In the genomic region with DNA sequence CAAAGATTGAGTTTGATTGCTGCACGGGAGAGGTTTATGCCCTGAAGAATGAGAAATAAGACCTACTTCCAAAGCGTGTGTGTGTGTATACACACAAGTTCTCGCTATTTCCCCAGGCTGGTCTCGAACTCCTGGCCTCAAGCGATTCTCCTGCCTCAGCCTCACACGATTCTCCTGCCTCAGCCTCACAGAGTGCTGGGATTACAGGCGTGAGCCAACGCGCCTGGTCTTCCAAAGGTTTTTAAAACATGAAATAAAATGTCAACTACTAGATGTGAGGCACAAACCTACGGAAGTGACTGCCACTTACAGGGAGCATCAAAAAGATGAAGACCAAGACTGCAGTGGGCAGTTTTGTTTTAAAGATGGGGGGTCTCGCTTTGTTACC, we compare ENCODE assay signal across 8 cellular contexts. TPM values are rescaled to one million over a fixed set of nuclear protein-coding genes. Genes with fewer than 3 reads are reported as not detected.
A peak's percentile ranks its signal among the peaks of the same experiment; 100 is the strongest.
DNase-seq lines count a peak whose midpoint lies in the region; ATAC-seq and TF ChIP-seq lines count a peak whose summit lies in the region.

No MANE protein-coding gene starts in this region.

- H2AFZ ChIP-seq in hepatocyte: peak overlapping the region; percentile 72

- no peak for DNase-seq in activated CD4-positive, alpha-beta T cell treated with anti-CD3 and anti-CD28 coated beads, Interleukin-2, amount 10 ng/mL, durations not matched to agents 24 days and 14 days
- no peak for DNase-seq in activated CD4-positive, alpha-beta T cell treated with anti-CD3 and anti-CD28 coated beads, Interleukin-2, amount 50 U/mL, for 1 hour
- DNase-seq in WTC11 (ENCODE audit: low spot score) (no peak), hepatocyte (ENCODE audit: low spot score) (no peak), SHP77 treated with DMSO at 0.1 percent for 48 hours (lab: John Stamatoyannopoulos, UW) (no peak)
- DNase-seq in stimulated activated naive B cell treated with anti-CD40 and anti-IgM and Interleukin-4, amounts not matched to agents 10 μg/mL and 1 μg/mL and 100 μg/mL, for 72 hours: no peak

- H3K27me3 ChIP-seq in hepatocyte: no peaks in the 10 kb centered on the region

- H3K4me1 Mint-ChIP-seq in activated CD4-positive, alpha-beta T cell treated with anti-CD3 and anti-CD28 coated beads, Interleukin-2, amount 10 ng/mL, durations not matched to agents 24 days and 14 days: peaks cover 33% of the 10 kb centered on the region
- peaks cover 6% of the 10 kb centered on the region for H3K4me1 Mint-ChIP-seq in WTC11
- H3K4me1 Mint-ChIP-seq in stimulated activated naive B cell treated with anti-CD40 and anti-IgM and Interleukin-4, amounts not matched to agents 10 μg/mL and 1 μg/mL and 100 μg/mL, for 72 hours: peaks cover 5 to 22% of the 10 kb centered on the region in 2 donors

- CTCF ChIA-PET in WTC11 (lab: Charles Lee): no interaction called here

- peaks cover 14% of the 10 kb centered on the region for H3K36me3 Mint-ChIP-seq in activated CD4-positive, alpha-beta T cell treated with anti-CD3 and anti-CD28 coated beads, Interleukin-2, amount 10 ng/mL, durations not matched to agents 24 days and 14 days (ENCODE audit: low read depth)
- no peaks in the 10 kb centered on the region for H3K36me3 Mint-ChIP-seq in WTC11
- peaks cover 15% of the 10 kb centered on the region in 2 donors for H3K36me3 Mint-ChIP-seq in stimulated activated naive B cell treated with anti-CD40 and anti-IgM and Interleukin-4, amounts not matched to agents 10 μg/mL and 1 μg/mL and 100 μg/mL, for 72 hours

- H3K9me3 Mint-ChIP-seq in activated CD4-positive, alpha-beta T cell treated with anti-CD3 and anti-CD28 coated beads, Interleukin-2, amount 10 ng/mL, durations not matched to agents 24 days and 14 days: peaks cover 6% of the 10 kb centered on the region
- H3K9me3 Mint-ChIP-seq in WTC11: peaks cover 8% of the 10 kb centered on the region; the same call in 1 of the 2 replicates
- H3K9me3 Mint-ChIP-seq in stimulated activated naive B cell treated with anti-CD40 and anti-IgM and Interleukin-4, amounts not matched to agents 10 μg/mL and 1 μg/mL and 100 μg/mL, for 72 hours: no peaks in the 10 kb centered on the region

- H3K27ac ChIP-seq in hepatocyte: no peak overlapping the region

- no peaks in the 10 kb centered on the region for H4K20me1 ChIP-seq in hepatocyte (ENCODE audit: insufficient read depth, poor library complexity, severe bottlenecking)

- H3K36me3 ChIP-seq in hepatocyte (replicated peaks; ENCODE audit: insufficient read depth, low read depth): no peaks in the 10 kb centered on the region

- peak overlapping the region; percentile 99 for H3K4me3 Mint-ChIP-seq in activated CD4-positive, alpha-beta T cell treated with anti-CD3 and anti-CD28 coated beads, Interleukin-2, amount 10 ng/mL, durations not matched to agents 24 days and 14 days
- peak overlapping the region; percentile 95 for H3K4me3 Mint-ChIP-seq in WTC11
- H3K4me3 Mint-ChIP-seq in stimulated activated naive B cell treated with anti-CD40 and anti-IgM and Interleukin-4, amounts not matched to agents 10 μg/mL and 1 μg/mL and 100 μg/mL, for 72 hours: peak overlapping the region; percentile 97 to 98

- H3K27ac Mint-ChIP-seq in activated CD4-positive, alpha-beta T cell treated with anti-CD3 and anti-CD28 coated beads, Interleukin-2, amount 10 ng/mL, durations not matched to agents 24 days and 14 days: peak overlapping the region; percentile 99
- no peak overlapping the region for H3K27ac Mint-ChIP-seq in WTC11
- no peak overlapping the region for H3K27ac Mint-ChIP-seq in stimulated activated naive B cell treated with anti-CD40 and anti-IgM and Interleukin-4, amounts not matched to agents 10 μg/mL and 1 μg/mL and 100 μg/mL, for 72 hours

- no peak for ATAC-seq in WTC11
- no peak for ATAC-seq in stimulated activated naive B cell treated with anti-CD40 and anti-IgM and Interleukin-4, amounts not matched to agents 10 μg/mL and 1 μg/mL and 100 μg/mL, for 72 hours (replicated peaks)
- no peak for ATAC-seq in HG03039 (IDR thresholded peaks at IDR 0.05; ENCODE audit: unreplicated experiment)
- ATAC-seq in HG02885 (IDR thresholded peaks at IDR 0.05; ENCODE audit: poor library complexity, unreplicated experiment): no peak

- H3K4me1 ChIP-seq in hepatocyte (ENCODE audit: insufficient read depth): no peaks in the 10 kb centered on the region

- H3K4me2 ChIP-seq in hepatocyte: peak overlapping the region; percentile 66

- no peaks in the 10 kb centered on the region for H3K9me2 ChIP-seq in hepatocyte (replicated peaks; ENCODE audit: insufficient read depth)

- H3K79me2 ChIP-seq in hepatocyte: peaks cover 4% of the 10 kb centered on the region

- H3K9me3 ChIP-seq in hepatocyte (ENCODE audit: low read depth): no peaks in the 10 kb centered on the region

- POLR2A ChIA-PET in WTC11 (lab: Charles Lee): interaction anchor here (0.5 to 1.0 kb wide), 2 partner anchors 58 to 259 kb away, joined by 3 read pairs; a partner anchor contains a TSS

- intact Hi-C loops in activated CD4-positive, alpha-beta T cell treated with anti-CD3 and anti-CD28 coated beads, Interleukin-2, amount 10 ng/mL, durations not matched to agents 24 days and 14 days (cut with micrococcal nuclease): loop anchor here (1.0 to 10.0 kb wide), 5 partner anchors 58 to 1795 kb away; a partner anchor contains a TSS

- no peak for TF ChIP-seq CTCF in WTC11 (IDR thresholded peaks at IDR 0.05)
- TF ChIP-seq CTCF in hepatocyte (IDR thresholded peaks at IDR 0.05; ENCODE audit: poor library complexity): no peak

- WGBS in hepatocyte (ENCODE audit: low lambda C conversion rate, missing lambda C conversion rate): 81% methylated on average over 11 of the region's 11 CpGs

- no peaks in the 10 kb centered on the region for H3K27me3 Mint-ChIP-seq in activated CD4-positive, alpha-beta T cell treated with anti-CD3 and anti-CD28 coated beads, Interleukin-2, amount 10 ng/mL, durations not matched to agents 24 days and 14 days
- H3K27me3 Mint-ChIP-seq in WTC11 (ENCODE audit: low read depth): no peaks in the 10 kb centered on the region; the same call in 1 of the 2 replicates
- H3K27me3 Mint-ChIP-seq in stimulated activated naive B cell treated with anti-CD40 and anti-IgM and Interleukin-4, amounts not matched to agents 10 μg/mL and 1 μg/mL and 100 μg/mL, for 72 hours: peaks cover 0 to 5% of the 10 kb centered on the region in 2 donors

- H3K4me3 ChIP-seq in hepatocyte: no peak overlapping the region

TF ChIP-seq in WTC11, 78 proteins besides CTCF, POLR2A, EP300 and RAD21 (continues in another document):
- TF ChIP-seq, protein P1, sequence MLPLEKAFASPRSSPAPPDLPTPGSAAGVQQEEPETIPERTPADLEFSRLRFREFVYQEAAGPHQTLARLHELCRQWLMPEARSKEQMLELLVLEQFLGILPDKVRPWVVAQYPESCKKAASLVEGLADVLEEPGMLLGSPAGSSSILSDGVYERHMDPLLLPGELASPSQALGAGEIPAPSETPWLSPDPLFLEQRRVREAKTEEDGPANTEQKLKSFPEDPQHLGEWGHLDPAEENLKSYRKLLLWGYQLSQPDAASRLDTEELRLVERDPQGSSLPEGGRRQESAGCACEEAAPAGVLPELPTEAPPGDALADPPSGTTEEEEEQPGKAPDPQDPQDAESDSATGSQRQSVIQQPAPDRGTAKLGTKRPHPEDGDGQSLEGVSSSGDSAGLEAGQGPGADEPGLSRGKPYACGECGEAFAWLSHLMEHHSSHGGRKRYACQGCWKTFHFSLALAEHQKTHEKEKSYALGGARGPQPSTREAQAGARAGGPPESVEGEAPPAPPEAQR (CRISPR knock-in tag; IDR thresholded peaks at IDR 0.05): no peak
- TF ChIP-seq, protein P2, sequence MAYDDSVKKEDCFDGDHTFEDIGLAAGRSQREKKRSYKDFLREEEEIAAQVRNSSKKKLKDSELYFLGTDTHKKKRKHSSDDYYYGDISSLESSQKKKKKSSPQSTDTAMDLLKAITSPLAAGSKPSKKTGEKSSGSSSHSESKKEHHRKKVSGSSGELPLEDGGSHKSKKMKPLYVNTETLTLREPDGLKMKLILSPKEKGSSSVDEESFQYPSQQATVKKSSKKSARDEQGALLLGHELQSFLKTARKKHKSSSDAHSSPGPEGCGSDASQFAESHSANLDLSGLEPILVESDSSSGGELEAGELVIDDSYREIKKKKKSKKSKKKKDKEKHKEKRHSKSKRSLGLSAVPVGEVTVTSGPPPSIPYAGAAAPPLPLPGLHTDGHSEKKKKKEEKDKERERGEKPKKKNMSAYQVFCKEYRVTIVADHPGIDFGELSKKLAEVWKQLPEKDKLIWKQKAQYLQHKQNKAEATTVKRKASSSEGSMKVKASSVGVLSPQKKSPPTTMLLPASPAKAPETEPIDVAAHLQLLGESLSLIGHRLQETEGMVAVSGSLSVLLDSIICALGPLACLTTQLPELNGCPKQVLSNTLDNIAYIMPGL (CRISPR knock-in tag; IDR thresholded peaks at IDR 0.05): no peak
- TF ChIP-seq ESRRA (CRISPR knock-in tag; IDR thresholded peaks at IDR 0.05; ENCODE audit: borderline replicate concordance) (no peak), GABPB1 (CRISPR knock-in tag; IDR thresholded peaks at IDR 0.05) (no peak), SOX15 (CRISPR knock-in tag; IDR thresholded peaks at IDR 0.05) (no peak), NR2C2 (CRISPR knock-in tag; IDR thresholded peaks at IDR 0.05) (no peak), RELA (CRISPR knock-in tag; IDR thresholded peaks at IDR 0.05; ENCODE audit: borderline replicate concordance) (no peak), CREM (CRISPR knock-in tag; IDR thresholded peaks at IDR 0.05) (no peak), EMX1 (CRISPR knock-in tag; IDR thresholded peaks at IDR 0.05) (no peak)

RNA-seq across cellular contexts. Expression of a gene that starts 0.6 kb away (rescaled TPM):
- 29.0 and 33.1 TPM in 2 replicates for total RNA-seq in activated CD4-positive, alpha-beta T cell treated with anti-CD3 and anti-CD28 coated beads, Interleukin-2, amount 10 ng/mL, durations not matched to agents 24 days and 14 days
- total RNA-seq in WTC11 (2021) (6.0 to 9.9 TPM (median 9.6 TPM) in 3 replicates), hepatocyte (55.5 and 66.8 TPM in 2 replicates)
- polyA plus RNA-seq in hepatocyte: 59.8 and 60.3 TPM in 2 replicates

RNA-seq across cellular contexts. Expression of a gene that starts 57.5 kb away (rescaled TPM):
- total RNA-seq in activated CD4-positive, alpha-beta T cell treated with anti-CD3 and anti-CD28 coated beads, Interleukin-2, amount 10 ng/mL, durations not matched to agents 24 days and 14 days: 88.1 and 97.3 TPM in 2 replicates
- total RNA-seq in WTC11 (2021) (58.4 to 60.0 TPM (median 58.8 TPM) in 3 replicates), hepatocyte (27.3 and 37.3 TPM in 2 replicates)
- 25.1 and 26.7 TPM in 2 replicates for polyA plus RNA-seq in hepatocyte

RNA-seq across cellular contexts. Expression of a gene that starts 57.6 kb away (rescaled TPM):
- total RNA-seq in activated CD4-positive, alpha-beta T cell treated with anti-CD3 and anti-CD28 coated beads, Interleukin-2, amount 10 ng/mL, durations not matched to agents 24 days and 14 days: 22.9 TPM in 2 replicates
- total RNA-seq in WTC11 (2021) (18.9 to 20.5 TPM (median 19.2 TPM) in 3 replicates), hepatocyte (11.0 TPM in 2 replicates)
- 4.3 and 6.6 TPM in 2 replicates for polyA plus RNA-seq in hepatocyte
